9 cellular contexts compared by ENCODE assay signal in genomic region chr5:14445581-14446290, GRCh38.
A peak's percentile ranks its signal among the peaks of the same experiment; 100 is the strongest.
DNase-seq lines count a peak whose midpoint lies in the region; ATAC-seq and TF ChIP-seq lines count a peak whose summit lies in the region.
"Had no signal": no experiment of that assay in that cellular context is flagged by ENCODE, and none has a peak within 500 bp of the region (broad histone marks: within the 10 kb centered on the region; RNA-seq: fewer than 3 reads in every experiment).

No MANE protein-coding gene starts in this region.

- H3K79me2 ChIP-seq in H9 (ENCODE audit: insufficient read depth, low read length) (no peaks in the 10 kb centered on the region), PC-3 (ENCODE audit: low read length) (peaks cover 78% of the 10 kb centered on the region), parathyroid adenoma (peaks cover 8% of the 10 kb centered on the region)

- no peak overlapping the region for H2BK15ac ChIP-seq in H9 (ENCODE audit: low read depth, low read length)

- POLR2A ChIA-PET in PC-3 (lab: Charles Lee; ENCODE audit: unreplicated experiment) = no interaction called here

- H3K27ac Mint-ChIP-seq in H9 = peak overlapping the region in 2 of 3 experiments; percentile 42 to 78; a peak in 4 of 7 replicates

- H2AFZ ChIP-seq in H9 (ENCODE audit: low read length) (no peak overlapping the region), PC-3 (ENCODE audit: low read length) (no peak overlapping the region), parathyroid adenoma (peak overlapping the region; percentile 1)

- no peak overlapping the region for H2BK5ac ChIP-seq in H9 (ENCODE audit: insufficient read length, low read length)

- no peak overlapping the region for H3K56ac ChIP-seq in H9 (ENCODE audit: insufficient read length, low read depth, low read length)

- H3K4ac ChIP-seq in H9 (ENCODE audit: low read depth, low read length) = no peak overlapping the region

- H3K4me2 ChIP-seq in H9 (ENCODE audit: insufficient read depth, insufficient read length, low read length) (peak overlapping the region; percentile 13), PC-3 (ENCODE audit: low read length) (peak overlapping the region; percentile 48), parathyroid adenoma (ENCODE audit: low read length) (no peak overlapping the region)

- H2AK5ac ChIP-seq in H9 (ENCODE audit: insufficient read length, low read length) = no peak overlapping the region

- H3K4me3 Mint-ChIP-seq in H9 = peak overlapping the region in 1 of 2 experiments; percentile 52; a peak in 3 of 5 replicates

- H3K9me3 Mint-ChIP-seq in H9 = no peaks in the 10 kb centered on the region

- no peak overlapping the region for H2BK12ac ChIP-seq in H9 (ENCODE audit: insufficient read length, low read depth, low read length)

- peaks cover 0 to 6% (median 4%) of the 10 kb centered on the region in 3 experiments; a peak in 5 of 7 replicates for H3K36me3 Mint-ChIP-seq in H9 (ENCODE audit: insufficient read depth in 1 of 3, low read depth in 3 of 3)

- H3K9me3 ChIP-seq in H9 (ENCODE audit: control insufficient read depth, low read depth, low read length) = no peaks in the 10 kb centered on the region
- no peaks in the 10 kb centered on the region for H3K9me3 ChIP-seq in PC-3 (ENCODE audit: low read length)
- H3K9me3 ChIP-seq in parathyroid adenoma (ENCODE audit: control insufficient read depth, low read length) = no peaks in the 10 kb centered on the region

- H3K14ac ChIP-seq in H9 (ENCODE audit: insufficient read depth, low read length) = no peak overlapping the region

- no CpG with 5 or more reads among the region's 15 CpGs for WGBS in H9 (ENCODE audit: extremely low coverage, insufficient read length, low lambda C conversion rate)

- ATAC-seq in PC-3 (no peak), GM21529 (IDR thresholded peaks at IDR 0.05; ENCODE audit: unreplicated experiment) (no peak)

- H4K8ac ChIP-seq in H9 (replicated peaks; ENCODE audit: insufficient read length, low read depth, low read length) = no peak overlapping the region

- H3K27ac ChIP-seq in H9 (ENCODE audit: insufficient read length, low read depth, low read length) = no peak overlapping the region
- H3K27ac ChIP-seq in PC-3 (ENCODE audit: low read length) = peak overlapping the region; percentile 76
- H3K27ac ChIP-seq in parathyroid adenoma = peak overlapping the region; percentile 66

- H3K27me3 Mint-ChIP-seq in H9 (ENCODE audit: low read depth) = no peaks in the 10 kb centered on the region

- H3K9me2 ChIP-seq in PC-3 (replicated peaks; ENCODE audit: low read length) = no peaks in the 10 kb centered on the region

- H3K4me3 ChIP-seq in PC-3 (ENCODE audit: low read length) = no peak overlapping the region
- peak overlapping the region; percentile 97 for H3K4me3 ChIP-seq in fibroblast of mammary gland (ENCODE audit: control insufficient read depth, low read depth, low read length)
- no peak overlapping the region for H3K4me3 ChIP-seq in parathyroid adenoma (ENCODE audit: low read depth, low read length)

- CTCF ChIA-PET in PC-3 (lab: Charles Lee) = no interaction called here

- H3K4me1 Mint-ChIP-seq in H9 = peaks cover 29 to 32% of the 10 kb centered on the region in 2 experiments

- no peak overlapping the region for H2BK120ac ChIP-seq in H9 (ENCODE audit: low read depth, low read length, poor library complexity, severe bottlenecking)

- no peaks in the 10 kb centered on the region for H3K79me1 ChIP-seq in H9 (ENCODE audit: insufficient read depth, low read depth, low read length, poor library complexity, severe bottlenecking)

- BruUV-seq in PC-3 (replicated peaks; lab: Mats Ljungman, UMichigan) = TSS peak; percentile 49

- DNase-seq in H9 (peak; percentile 86), PC-3 (no peak), fibroblast of mammary gland (ENCODE audit: low read depth) (peak; percentile 73), 8988T (no peak), D341Med (ENCODE audit: low spot score) (no peak), NCI-H1694 (lab: John Stamatoyannopoulos, UW) (no peak)
- DNase-seq: left cardiac atrium had no signal

- TF ChIP-seq CTCF in H9 (conservative IDR thresholded peaks at IDR 0.05) (no peak), PC-3 (conservative IDR thresholded peaks at IDR 0.05; ENCODE audit: low read depth, low read length) (no peak), fibroblast of mammary gland (conservative IDR thresholded peaks at IDR 0.05; ENCODE audit: control insufficient read depth, insufficient read depth, low read depth, low read length) (no peak), parathyroid adenoma (IDR thresholded peaks at IDR 0.05) (no peak)

- H4K20me1 ChIP-seq in H9 (ENCODE audit: control insufficient read depth, insufficient read depth, insufficient read length) (no peaks in the 10 kb centered on the region), PC-3 (ENCODE audit: low read length) (no peaks in the 10 kb centered on the region)

- no peak overlapping the region for H4K91ac ChIP-seq in H9 (ENCODE audit: insufficient read length, low read depth, low read length)

- no peak overlapping the region for H3K18ac ChIP-seq in H9 (ENCODE audit: insufficient read length, low read depth, low read length)

- no peak overlapping the region for H3K23ac ChIP-seq in H9 (ENCODE audit: insufficient read length, low read depth, low read length)

- H3F3A ChIP-seq in PC-3 (ENCODE audit: low read length, unreplicated experiment) = no peaks in the 10 kb centered on the region

- H3K9ac ChIP-seq in H9 (ENCODE audit: extremely low read depth, insufficient read length, low read length) = no peak overlapping the region
- peak overlapping the region; percentile 37 for H3K9ac ChIP-seq in PC-3 (ENCODE audit: low read length)
- no peak overlapping the region for H3K9ac ChIP-seq in parathyroid adenoma

- no peak overlapping the region for H3T11ph ChIP-seq in H9 (ENCODE audit: low read length)

- no peaks in the 10 kb centered on the region for H3K23me2 ChIP-seq in H9 (ENCODE audit: insufficient read length, low read depth, low read length, poor library complexity, severe bottlenecking)

- H3K4me1 ChIP-seq in H9 (ENCODE audit: insufficient read depth, low read length) = peaks cover 6% of the 10 kb centered on the region; the same call in 1 of the 2 replicates
- H3K4me1 ChIP-seq in PC-3 (ENCODE audit: insufficient read depth, low read length) = peaks cover 46% of the 10 kb centered on the region
- peaks cover 54% of the 10 kb centered on the region for H3K4me1 ChIP-seq in parathyroid adenoma

- H4K5ac ChIP-seq in H9 (ENCODE audit: insufficient read length, low read depth, low read length) = no peak overlapping the region

- intact Hi-C loops in PC-3 (cut with micrococcal nuclease) = loop anchor here (1.0 to 5.0 kb wide), 2 partner anchors 18 to 38 kb away; no protein-coding TSS in a partner anchor

- no peaks in the 10 kb centered on the region for H3K27me3 ChIP-seq in H9 (ENCODE audit: insufficient read depth, low read length)
- H3K27me3 ChIP-seq in PC-3 (ENCODE audit: low read length) = no peaks in the 10 kb centered on the region
- no peaks in the 10 kb centered on the region for H3K27me3 ChIP-seq in parathyroid adenoma (ENCODE audit: control insufficient read depth, insufficient read depth, low read length)

- peaks cover 33% of the 10 kb centered on the region for H3K36me3 ChIP-seq in PC-3 (ENCODE audit: low read depth, low read length)
- no peaks in the 10 kb centered on the region for H3K36me3 ChIP-seq in parathyroid adenoma (ENCODE audit: control insufficient read depth, insufficient read depth, low read length)

- H2BK20ac ChIP-seq in H9 (ENCODE audit: low read depth, low read length, poor library complexity, severe bottlenecking) = no peak overlapping the region

Comparison
In these comparisons a context has a peak if more than half of its experiments do, and no peak if none do; other contexts are left out.
1. DNase-seq: peak in H9 (single experiment) and fibroblast of mammary gland (single experiment); none in PC-3 (single experiment), 8988T (single experiment), D341Med (single experiment) and NCI-H1694 (single experiment).